8 cellular contexts compared by ENCODE assay signal in the genomic region with DNA sequence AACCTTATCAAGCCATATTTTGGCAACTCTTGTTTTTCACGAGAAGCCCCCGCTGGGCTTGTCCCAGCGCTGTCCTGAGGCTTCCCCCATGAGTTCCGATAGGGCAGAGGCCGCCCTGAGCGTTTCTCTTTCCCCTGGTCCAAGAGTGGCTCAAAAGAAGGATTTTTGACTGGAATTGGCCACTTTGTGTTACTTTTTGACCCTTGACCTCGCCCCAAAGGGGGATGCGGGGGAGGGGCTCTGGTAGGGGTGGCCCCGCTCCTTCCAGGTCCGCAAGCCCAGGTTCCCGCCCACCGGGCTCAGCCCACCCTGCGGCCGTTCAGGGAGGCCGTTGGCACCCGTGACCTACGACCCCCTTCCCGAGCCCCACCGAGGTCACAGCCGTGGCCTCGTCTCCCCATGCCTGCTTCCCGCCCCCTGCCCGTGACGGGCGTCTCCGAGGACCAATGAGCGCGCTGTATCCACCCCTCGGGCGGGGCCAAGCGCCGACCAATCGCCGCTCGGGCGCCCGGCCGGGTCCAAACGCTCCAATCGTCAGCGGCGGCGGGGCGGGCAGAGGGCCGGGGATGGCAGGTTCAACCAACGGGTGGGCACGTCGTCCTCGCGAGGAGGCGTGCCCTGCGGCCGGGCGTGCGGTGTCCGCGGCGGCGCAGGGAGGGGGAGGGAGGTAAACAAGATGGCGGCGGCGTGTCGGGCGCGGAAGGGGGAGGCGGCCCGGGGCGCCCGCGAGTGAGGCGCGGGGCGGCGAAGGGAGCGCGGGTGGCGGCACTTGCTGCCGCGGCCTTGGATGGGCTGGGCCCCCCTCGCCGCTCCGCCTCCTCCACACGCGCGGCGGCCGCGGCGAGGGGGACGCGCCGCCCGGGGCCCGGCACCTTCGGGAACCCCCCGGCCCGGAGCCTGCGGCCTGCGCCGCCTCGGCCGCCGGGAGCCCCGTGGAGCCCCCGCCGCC. TPM values are rescaled to one million over a fixed set of nuclear protein-coding genes. Genes with fewer than 3 reads are reported as not detected.
DNase-seq lines count a peak whose midpoint lies in the region; ATAC-seq, FAIRE-seq and TF ChIP-seq lines count a peak whose summit lies in the region.

A gene with protein sequence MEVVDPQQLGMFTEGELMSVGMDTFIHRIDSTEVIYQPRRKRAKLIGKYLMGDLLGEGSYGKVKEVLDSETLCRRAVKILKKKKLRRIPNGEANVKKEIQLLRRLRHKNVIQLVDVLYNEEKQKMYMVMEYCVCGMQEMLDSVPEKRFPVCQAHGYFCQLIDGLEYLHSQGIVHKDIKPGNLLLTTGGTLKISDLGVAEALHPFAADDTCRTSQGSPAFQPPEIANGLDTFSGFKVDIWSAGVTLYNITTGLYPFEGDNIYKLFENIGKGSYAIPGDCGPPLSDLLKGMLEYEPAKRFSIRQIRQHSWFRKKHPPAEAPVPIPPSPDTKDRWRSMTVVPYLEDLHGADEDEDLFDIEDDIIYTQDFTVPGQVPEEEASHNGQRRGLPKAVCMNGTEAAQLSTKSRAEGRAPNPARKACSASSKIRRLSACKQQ (plus strand): TSS at position 665 of the 949 bp plus-strand sequence. CDS start 1,136 bp downstream, outside the sequence.

- FAIRE-seq in keratinocyte (lab: Jason Lieb, UNC) = peak; percentile 9

- no peaks in the 10 kb centered on the region for H3K9me3 ChIP-seq in keratinocyte (ENCODE audit: control insufficient read depth, low read depth, low read length)

- H3K27me3 ChIP-seq in keratinocyte (ENCODE audit: control insufficient read depth, extremely low read depth, insufficient read depth, low read length) = no peaks in the 10 kb centered on the region

- DNase-seq in AG09319 (ENCODE audit: extremely low read depth, low read depth) = peak; percentile 93
- DNase-seq in NCI-H446 (lab: John Stamatoyannopoulos, UW) = peak; percentile 97 to 99
- peak; percentile 100 for DNase-seq in activated CD4-positive, CD25-positive, alpha-beta regulatory T cell treated with anti-CD3 and anti-CD28 coated beads, Interleukin-2, amount 50 U/mL, for 72 hours
- DNase-seq in cerebellar cortex (ENCODE audit: low spot score) = peak; percentile 97
- peak; percentile 79 for DNase-seq in keratinocyte (ENCODE audit: low read depth, low spot score)
- peak; percentile 99 to 100 (median 99) for DNase-seq in stimulated activated CD4-positive, alpha-beta T cell treated with anti-CD3 and anti-CD28 coated beads, Interleukin-12 subunit alpha, Interleukin-12 subunit beta, amount 100 ng/mL, for 48 hours (ENCODE audit: low read depth in 2 of 3, low spot score in 1 of 3)

- peak within 1 kb of the TSS; percentile 62 for H2AFZ ChIP-seq in keratinocyte (ENCODE audit: control insufficient read depth, low read length)

- peak within 1 kb of the TSS; percentile 67 for H3K27ac ChIP-seq in keratinocyte (ENCODE audit: control insufficient read depth, insufficient read depth, low read length)

- no peaks in the 10 kb centered on the region for H3K9me1 ChIP-seq in keratinocyte (ENCODE audit: control insufficient read depth, extremely low read depth, insufficient read depth, low read length)

- H3K4me2 ChIP-seq in keratinocyte (ENCODE audit: control insufficient read depth, extremely low read depth, insufficient read depth, low read depth, low read length) = peak within 1 kb of the TSS; percentile 95

- H4K20me1 ChIP-seq in keratinocyte (ENCODE audit: control insufficient read depth, extremely low read depth, insufficient read depth, low read length) = peaks cover 11% of the 10 kb centered on the region

- peaks cover 3 to 8% of the 10 kb centered on the region in 2 experiments for H3K36me3 ChIP-seq in keratinocyte (ENCODE audit: control insufficient read depth in 2 of 2, extremely low read depth in 1 of 2, insufficient read depth in 2 of 2, low read length in 2 of 2)

- peaks cover 39% of the 10 kb centered on the region for H3K79me2 ChIP-seq in keratinocyte (ENCODE audit: control insufficient read depth, insufficient read depth, low read length)

- H3K4me3 ChIP-seq in keratinocyte (ENCODE audit: control insufficient read depth in 2 of 3, extremely low read depth in 1 of 3, insufficient read depth in 2 of 3, low read depth in 1 of 3, low read length in 3 of 3) = peak within 1 kb of the TSS; percentile 74 to 89 (median 79)

- H3K4me1 ChIP-seq in keratinocyte (ENCODE audit: control insufficient read depth, extremely low read depth, insufficient read depth, low read length) = peaks cover 23% of the 10 kb centered on the region

- H3K9ac ChIP-seq in keratinocyte (ENCODE audit: control insufficient read depth, extremely low read depth, insufficient read depth, low read length) = peak within 1 kb of the TSS; percentile 81

- dilution Hi-C loops in keratinocyte (cut with MboI; ENCODE audit: extremely low pct_ligation_motif_present, low sequenced_read_pairs) = no loop called here

- TF ChIP-seq CTCF in AG09319 (IDR thresholded peaks at IDR 0.05; ENCODE audit: low read depth, low read length) (no peak), keratinocyte (optimal IDR thresholded peaks at IDR 0.05 in 1 of 3, IDR thresholded peaks at IDR 0.05 in 1 of 3, conservative IDR thresholded peaks at IDR 0.05 in 1 of 3; ENCODE audit: extremely low read depth in 1 of 3, insufficient read depth in 2 of 3, low read length in 3 of 3) (no peak)

- peak; percentile 91 for ATAC-seq in GM19025 (IDR thresholded peaks at IDR 0.05; ENCODE audit: low read depth, unreplicated experiment)
- peak; percentile 86 for ATAC-seq in HG03342 (IDR thresholded peaks at IDR 0.05; ENCODE audit: unreplicated experiment)

RNA-seq across cellular contexts. Expression of the gene that starts here (rescaled TPM):
- 24.6 to 31.4 TPM (median 28.1 TPM) in 3 replicates for polyA plus RNA-seq in keratinocyte
- 21.6 TPM for polyA plus RNA-seq in keratinocyte (2011; ENCODE audit: low read depth)
- polyA plus RNA-seq in keratinocyte (2011; cell fraction: cytosol; rRNA removed) = 13.7 and 27.8 TPM in 2 replicates
- polyA plus RNA-seq in keratinocyte (2011; cell fraction: nucleus; rRNA removed) = 47.3 and 54.0 TPM in 2 replicates
- polyA plus RNA-seq in keratinocyte (2012; ENCODE audit: low replicate concordance) = 26.4 and 38.3 TPM in 2 replicates
- 19.7 to 42.7 TPM (median 21.9 TPM) in 3 replicates for polyA minus RNA-seq in keratinocyte
- 56.2 TPM for polyA minus RNA-seq in keratinocyte (2011; cell fraction: cytosol; rRNA and poly(A)+ RNA removed)
- polyA minus RNA-seq in keratinocyte (2011; cell fraction: nucleus; rRNA and poly(A)+ RNA removed) = 25.7 and 29.2 TPM in 2 replicates

Comparison
In these comparisons a context has a peak if more than half of its experiments do, and no peak if none do; other contexts are left out.
1. Peak in every context shown above with its lines: DNase-seq, ATAC-seq, H3K4me3 ChIP-seq and H3K27ac ChIP-seq.